Comparison of ENCODE assay signal across 25 cellular contexts in genomic region chr14:101197595-101198397, GRCh38.
DNase-seq lines count a peak whose midpoint lies in the region; ATAC-seq and TF ChIP-seq lines count a peak whose summit lies in the region.
"Had no signal": no experiment of that assay in that cellular context is flagged by ENCODE, and none has a peak within 500 bp of the region (broad histone marks: within the 10 kb centered on the region; RNA-seq: fewer than 3 reads in every experiment).

No MANE protein-coding gene starts in this region.

- TF ChIP-seq CTCF in Peyer's patch (IDR thresholded peaks at IDR 0.05): no peak
- TF ChIP-seq CTCF in left lung (IDR thresholded peaks at IDR 0.05): no peak
- no peak for TF ChIP-seq CTCF in sigmoid colon (IDR thresholded peaks at IDR 0.05)

- H3K4me1 ChIP-seq in BLaER1 (peaks cover 16% of the 10 kb centered on the region), Peyer's patch (no peaks in the 10 kb centered on the region), left lung (no peaks in the 10 kb centered on the region), sigmoid colon (no peaks in the 10 kb centered on the region)
- H3K4me1 ChIP-seq: gastrocnemius medialis, SJCRH30 had no signal

- H3K27me3 ChIP-seq in BLaER1: no peaks in the 10 kb centered on the region
- no peaks in the 10 kb centered on the region for H3K27me3 ChIP-seq in Peyer's patch
- H3K27me3 ChIP-seq in left lung: peaks cover 0 to 14% of the 10 kb centered on the region in 2 donors
- no peaks in the 10 kb centered on the region for H3K27me3 ChIP-seq in sigmoid colon
- no peaks in the 10 kb centered on the region for H3K27me3 ChIP-seq in MG63
- H3K27me3 ChIP-seq: gastrocnemius medialis had no signal

- 0 out of 2 replicates have a peak overlapping the region, but pooled peaks have one; percentile 9 for H3K27ac ChIP-seq in BLaER1
- H3K27ac ChIP-seq in Peyer's patch: no peak overlapping the region
- no peak overlapping the region for H3K27ac ChIP-seq in left lung
- no peak overlapping the region for H3K27ac ChIP-seq in sigmoid colon
- H3K27ac ChIP-seq: gastrocnemius medialis, SJCRH30 had no signal

- TF ChIP-seq EP300 in sigmoid colon (IDR thresholded peaks at IDR 0.05): no peak

- H3K4me2 ChIP-seq in BLaER1: no peak overlapping the region

- H3K4me3 ChIP-seq in BLaER1 (no peak overlapping the region), Peyer's patch (no peak overlapping the region), left lung (no peak overlapping the region), sigmoid colon (no peak overlapping the region), MG63 (no peak overlapping the region)
- H3K4me3 ChIP-seq: gastrocnemius medialis, SJCRH30 had no signal

- H3K36me3 ChIP-seq in BLaER1 (no peaks in the 10 kb centered on the region), Peyer's patch (no peaks in the 10 kb centered on the region), left lung (no peaks in the 10 kb centered on the region), sigmoid colon (no peaks in the 10 kb centered on the region), MG63 (no peaks in the 10 kb centered on the region)
- H3K36me3 ChIP-seq: gastrocnemius medialis, SJCRH30 had no signal

- intact Hi-C loops in left lung (cut with DNase I) (loop anchor here in 1 of 2 donors (10.0 kb wide), 1 partner anchor 357 kb away; no protein-coding TSS in a partner anchor), sigmoid colon (cut with DNase I) (no loop called here)

- TF ChIP-seq POLR2A in Peyer's patch (IDR thresholded peaks at IDR 0.05): no peak
- TF ChIP-seq POLR2A in sigmoid colon (IDR thresholded peaks at IDR 0.05): no peak

- H3K9me3 ChIP-seq in BLaER1 (peaks cover 2% of the 10 kb centered on the region; the same call in 1 of the 2 replicates), Peyer's patch (no peaks in the 10 kb centered on the region), left lung (peaks cover 0 to under 1% of the 10 kb centered on the region in 2 donors), sigmoid colon (no peaks in the 10 kb centered on the region), MG63 (no peaks in the 10 kb centered on the region)
- H3K9me3 ChIP-seq: gastrocnemius medialis, SJCRH30 had no signal

- DNase-seq in Peyer's patch: peak in 2 of 3 donors; percentile 33 to 35
- DNase-seq in left lung: peak; percentile 10 to 67
- DNase-seq in sigmoid colon: peak; percentile 47
- DNase-seq in MG63: no peak
- no peak for DNase-seq in GM19238 (ENCODE audit: insufficient read length, low spot score)
- DNase-seq: ACHN; activated CD4-positive, alpha-beta T cell treated with anti-CD3 and anti-CD28 coated beads, Interleukin-2, amount 50 U/mL, for 48 hours; activated CD4-positive, CD25-positive, alpha-beta regulatory T cell; activated naive CD8-positive, alpha-beta T cell treated with anti-CD3 and anti-CD28 coated beads, Interleukin-2, amount 10 ng/mL, durations not matched to agents 7 days and 5 days; central memory CD4-positive, alpha-beta T cell; dermis blood vessel endothelial cell; gastrocnemius medialis; HCEC 1CT; KG1; left cardiac atrium; MM.1S; NCI-H2081; NCI-H226; occipital lobe; SJCRH30; stimulated activated CD4-positive, alpha-beta T cell treated with anti-CD3 and anti-CD28 coated beads, Interleukin-2, amount 100 ng/mL, for 48 hours; substantia nigra had no signal

- no peaks in the 10 kb centered on the region for H4K20me1 ChIP-seq in BLaER1

- WGBS in sigmoid colon, 2 donors: 85 to 89% methylated on average over 18 of the region's 18 CpGs

- no peak overlapping the region for H3K9ac ChIP-seq in BLaER1

- ATAC-seq in left lung (no peak), HG02970 (IDR thresholded peaks at IDR 0.05; ENCODE audit: low FRiP score, unreplicated experiment) (no peak)
- ATAC-seq: gastrocnemius medialis, left cardiac atrium, T-cell had no signal

Comparison
In these comparisons a context has a peak if more than half of its experiments do, and no peak if none do; other contexts are left out.
1. DNase-seq: peak in Peyer's patch (2 of 3), left lung (2 of 2) and sigmoid colon (single experiment); none in MG63 (single experiment) and GM19238 (single experiment).